In genomic region chr12:96323906-96324305, GRCh38 we compare ENCODE assay signal across 18 cellular contexts.
"Had no signal": no experiment of that assay in that cellular context is flagged by ENCODE, and none has a peak within 500 bp of the region (broad histone marks: within the 10 kb centered on the region; RNA-seq: fewer than 3 reads in every experiment).

No MANE protein-coding gene starts in this region.

- H3K9me3 Mint-ChIP-seq: activated naive CD4-positive, alpha-beta T cell treated with anti-CD3 and anti-CD28 coated beads, Interleukin-2, amount 50 U/mL, for 72 hours had no signal

- H3K27ac Mint-ChIP-seq: activated CD4-positive, alpha-beta memory T cell treated with anti-CD3 and anti-CD28 coated beads, Interleukin-2, amount 10 ng/mL, durations not matched to agents 7 days and 5 days; activated naive CD4-positive, alpha-beta T cell treated with anti-CD3 and anti-CD28 coated beads, Interleukin-2, amount 50 U/mL, for 72 hours; WTC11 had no signal

- H3K36me3 ChIP-seq: uterus had no signal

- DNase-seq: activated CD4-positive, alpha-beta memory T cell treated with anti-CD3 and anti-CD28 coated beads, Interleukin-2, amount 10 ng/mL, durations not matched to agents 7 days and 5 days; activated CD4-positive, alpha-beta T cell treated with anti-CD3 and anti-CD28 coated beads for 4 hours; activated gamma-delta T cell; activated T-cell treated with anti-CD3 and anti-CD28 coated beads, Interleukin-2, amount 50 U/mL, for 48 hours; foreskin melanocyte; head of caudate nucleus; left colon; midbrain; stimulated activated CD4-positive, alpha-beta T cell treated with anti-CD3 and anti-CD28 coated beads, Interleukin-2, amount 100 ng/mL, for 48 hours; stimulated activated naive CD4-positive, alpha-beta T cell; uterus had no signal

- H3K27me3 Mint-ChIP-seq: activated CD4-positive, alpha-beta memory T cell treated with anti-CD3 and anti-CD28 coated beads, Interleukin-2, amount 10 ng/mL, durations not matched to agents 7 days and 5 days had no signal

- H3K27me3 ChIP-seq: esophagus muscularis mucosa, neutrophil, tibial nerve, uterus had no signal

- H3K4me3 ChIP-seq: esophagus muscularis mucosa, lung, tibial nerve, uterus had no signal

- H3K4me3 Mint-ChIP-seq: activated CD4-positive, alpha-beta memory T cell treated with anti-CD3 and anti-CD28 coated beads, Interleukin-2, amount 10 ng/mL, durations not matched to agents 7 days and 5 days; WTC11 had no signal

- ATAC-seq: activated naive CD4-positive, alpha-beta T cell treated with anti-CD3 and anti-CD28 coated beads, Interleukin-2, amount 50 U/mL, for 72 hours; left colon; WTC11 had no signal

- H3K27ac ChIP-seq: esophagus muscularis mucosa, neutrophil, parathyroid adenoma, uterus had no signal
